ENCODE assay signal across 13 cellular contexts in genomic region chr3:2446146-2446545, GRCh38.
DNase-seq lines count a peak whose midpoint lies in the region; ATAC-seq and TF ChIP-seq lines count a peak whose summit lies in the region.
"Had no signal": no experiment of that assay in that cellular context is flagged by ENCODE, and none has a peak within 500 bp of the region (broad histone marks: within the 10 kb centered on the region; RNA-seq: fewer than 3 reads in every experiment).

No MANE protein-coding gene starts in this region.

- DNase-seq in NCI-H526 treated with DMSO at 0.1 percent for 48 hours (lab: John Stamatoyannopoulos, UW) (peak; percentile 24), retina (peak; percentile 12), spleen (no peak), left colon (no peak), NCI-H2196 treated with DMSO at 0.1 percent for 48 hours (lab: John Stamatoyannopoulos, UW; ENCODE audit: unreplicated experiment) (no peak)
- DNase-seq: AML-193; CD4-positive, CD25-positive, alpha-beta regulatory T cell; DMS53; HCEC 1CT; HFFc6 had no signal

- WGBS in spleen, 5 donors, result 66 to 82% (median 76%) methylated on average over 3 of the region's 3 CpGs

- ATAC-seq in left colon, result no peak

- no peak for TF ChIP-seq POLR2A in spleen (IDR thresholded peaks at IDR 0.05)

- 0 out of 2 replicates have a peak overlapping the region, but pooled peaks have one; percentile 5 for H2AFZ ChIP-seq in OCI-LY3 (ENCODE audit: low read depth, low read length)

- TF ChIP-seq CTCF in OCI-LY3 (IDR thresholded peaks at IDR 0.05; ENCODE audit: low read depth, low read length) (no peak), spleen (IDR thresholded peaks at IDR 0.05 in 8 of 11, conservative IDR thresholded peaks at IDR 0.05 in 3 of 11) (no peak)

- H3K9ac ChIP-seq in OCI-LY3 (ENCODE audit: low read length), result no peak overlapping the region
- H3K9ac ChIP-seq in endocrine pancreas (ENCODE audit: control insufficient read depth, insufficient read depth, low read length), result no peak overlapping the region
- H3K9ac ChIP-seq: BLaER1 had no signal

- no peak overlapping the region for H3K27ac ChIP-seq in OCI-LY3 (ENCODE audit: low read length)
- H3K27ac ChIP-seq in spleen, result no peak overlapping the region
- H3K27ac ChIP-seq: BLaER1 had no signal

- no peaks in the 10 kb centered on the region for H3K4me1 ChIP-seq in OCI-LY3 (ENCODE audit: low read length)
- no peaks in the 10 kb centered on the region for H3K4me1 ChIP-seq in endocrine pancreas (ENCODE audit: control insufficient read depth, insufficient read depth, low read length)
- no peaks in the 10 kb centered on the region for H3K4me1 ChIP-seq in spleen
- H3K4me1 ChIP-seq: BLaER1 had no signal

- H3K4me3 ChIP-seq in OCI-LY3 (ENCODE audit: low read length) (no peak overlapping the region), endocrine pancreas (ENCODE audit: control insufficient read depth, insufficient read depth, low read length) (peak overlapping the region; percentile 46), spleen (no peak overlapping the region)
- H3K4me3 ChIP-seq: BLaER1 had no signal

- no peaks in the 10 kb centered on the region for H3K27me3 ChIP-seq in OCI-LY3 (ENCODE audit: low read depth, low read length)
- no peaks in the 10 kb centered on the region for H3K27me3 ChIP-seq in endocrine pancreas (ENCODE audit: control insufficient read depth, insufficient read depth, low read length)
- H3K27me3 ChIP-seq in spleen (replicated peaks in 1 of 7), result no peaks in the 10 kb centered on the region
- H3K27me3 ChIP-seq: BLaER1 had no signal

- no peaks in the 10 kb centered on the region for H3K9me3 ChIP-seq in OCI-LY3 (ENCODE audit: insufficient read depth, low read length)
- no peaks in the 10 kb centered on the region for H3K9me3 ChIP-seq in endocrine pancreas (ENCODE audit: control insufficient read depth, low read length)
- no peaks in the 10 kb centered on the region for H3K9me3 ChIP-seq in spleen
- H3K9me3 ChIP-seq: BLaER1 had no signal

- intact Hi-C loops in spleen (cut with DNase I; ENCODE audit: low total_unique reads), result no loop called here
- intact Hi-C loops in left colon (cut with DNase I, micrococcal nuclease), result no loop called here

- H3K36me3 ChIP-seq in OCI-LY3 (replicated peaks; ENCODE audit: low read depth, low read length) (no peaks in the 10 kb centered on the region), endocrine pancreas (ENCODE audit: control insufficient read depth, insufficient read depth, low read length) (no peaks in the 10 kb centered on the region), spleen (no peaks in the 10 kb centered on the region)
- H3K36me3 ChIP-seq: BLaER1 had no signal

- no peaks in the 10 kb centered on the region for H3K79me2 ChIP-seq in OCI-LY3 (ENCODE audit: low read length)

- no peaks in the 10 kb centered on the region for H4K20me1 ChIP-seq in OCI-LY3 (ENCODE audit: insufficient read depth, low read length)
- H4K20me1 ChIP-seq: BLaER1 had no signal

- no peak overlapping the region for H3K4me2 ChIP-seq in OCI-LY3 (ENCODE audit: low read length)
- H3K4me2 ChIP-seq: BLaER1 had no signal

Comparison
In these comparisons a context has a peak if more than half of its experiments do, and no peak if none do; other contexts are left out.
1. DNase-seq: peak in NCI-H526 treated with DMSO at 0.1 percent for 48 hours (single experiment) and retina (single experiment); none in spleen (single experiment), left colon (0 of 2) and NCI-H2196 treated with DMSO at 0.1 percent for 48 hours (single experiment).